18 cellular contexts compared by ENCODE assay signal in the genomic region with DNA sequence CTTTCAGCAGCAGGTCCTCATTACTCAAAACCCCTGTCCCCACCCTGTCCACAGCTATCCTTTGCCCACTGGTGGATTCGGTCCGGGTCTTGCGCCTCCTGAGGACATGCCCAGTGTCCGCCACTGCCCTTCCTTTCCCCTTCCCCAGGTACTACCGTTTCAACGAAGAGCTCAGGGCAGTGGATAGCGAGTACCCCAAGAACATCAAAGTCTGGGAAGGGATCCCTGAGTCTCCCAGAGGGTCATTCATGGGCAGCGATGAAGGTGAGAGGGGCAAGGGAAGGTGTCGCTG. TPM values are rescaled to one million over a fixed set of nuclear protein-coding genes. Genes with fewer than 3 reads are reported as not detected.
A peak's percentile ranks its signal among the peaks of the same experiment; 100 is the strongest.
DNase-seq lines count a peak whose midpoint lies in the region; ATAC-seq and TF ChIP-seq lines count a peak whose summit lies in the region.
"Had no signal": no experiment of that assay in that cellular context is flagged by ENCODE, and none has a peak within 500 bp of the region (broad histone marks: within the 10 kb centered on the region; RNA-seq: fewer than 3 reads in every experiment).

No MANE protein-coding gene starts in this region.

- TF ChIP-seq CTCF in HFFc6 (IDR thresholded peaks at IDR 0.05) (no peak), chondrocyte (IDR thresholded peaks at IDR 0.05) (no peak), nephron (IDR thresholded peaks at IDR 0.05; ENCODE audit: unreplicated experiment in 3 of 3) (no peak), tibial artery (IDR thresholded peaks at IDR 0.05) (no peak)
- no peak for TF ChIP-seq CTCF in CD4-positive, alpha-beta T cell (IDR thresholded peaks at IDR 0.05)

- peaks cover 8 to 81% (median 60%) of the 10 kb centered on the region in 4 donors for H3K4me1 ChIP-seq in tibial artery

- no peak for ATAC-seq in CD4-positive, alpha-beta T cell (ENCODE audit: poor library complexity)
- ATAC-seq in GM21447 (IDR thresholded peaks at IDR 0.05; ENCODE audit: unreplicated experiment): no peak

- H3K4me3 Mint-ChIP-seq in HFFc6 (no peak overlapping the region), chondrocyte (ENCODE audit: unreplicated experiment) (no peak overlapping the region), nephron (no peak overlapping the region), immature natural killer cell (no peak overlapping the region)
- no peak overlapping the region for H3K4me3 Mint-ChIP-seq in CD4-positive, alpha-beta T cell

- POLR2A ChIA-PET in CD4-positive, alpha-beta T cell (lab: Charles Lee): no interaction called here

- no peaks in the 10 kb centered on the region for H3K27me3 ChIP-seq in tibial artery
- H3K27me3 ChIP-seq in CD4-positive, alpha-beta T cell (ENCODE audit: control insufficient read depth, insufficient read depth, low read length): no peaks in the 10 kb centered on the region
- H3K27me3 ChIP-seq: MG63 had no signal

- intact Hi-C loops in tibial artery (cut with DNase I; ENCODE audit: low total_unique reads): no loop called here
- intact Hi-C loops in CD4-positive, alpha-beta T cell (cut with DNase I, micrococcal nuclease): no loop called here

- H3K27ac ChIP-seq in tibial artery: peak overlapping the region; percentile 92 to 97
- H3K27ac ChIP-seq in CD4-positive, alpha-beta T cell (ENCODE audit: low read depth, low read length): no peak overlapping the region
- H3K27ac ChIP-seq: C4-2B had no signal

- CTCF ChIA-PET in CD4-positive, alpha-beta T cell (lab: Charles Lee): interaction anchor here (1.1 kb wide), 1 partner anchor 70 kb away, joined by 3 read pairs; no protein-coding TSS in a partner anchor

- H3K9me3 Mint-ChIP-seq in HFFc6: no peaks in the 10 kb centered on the region
- H3K9me3 Mint-ChIP-seq in chondrocyte (ENCODE audit: low read depth): no peaks in the 10 kb centered on the region
- no peaks in the 10 kb centered on the region for H3K9me3 Mint-ChIP-seq in nephron
- H3K9me3 Mint-ChIP-seq in CD4-positive, alpha-beta T cell: no peaks in the 10 kb centered on the region
- peaks cover 0 to 2% (median 0%) of the 10 kb centered on the region in 6 donors for H3K9me3 Mint-ChIP-seq in immature natural killer cell

- peaks cover 56 to 63% (median 61%) of the 10 kb centered on the region in 3 donors for H3K36me3 ChIP-seq in tibial artery

- peak overlapping the region; percentile 63 for H3K27ac Mint-ChIP-seq in HFFc6
- peak overlapping the region; percentile 57 for H3K27ac Mint-ChIP-seq in chondrocyte (ENCODE audit: unreplicated experiment)
- peak overlapping the region in 2 of 3 experiments; percentile 82 to 92 for H3K27ac Mint-ChIP-seq in nephron
- no peak overlapping the region for H3K27ac Mint-ChIP-seq in CD4-positive, alpha-beta T cell
- H3K27ac Mint-ChIP-seq in immature natural killer cell: no peak overlapping the region

- H3K36me3 Mint-ChIP-seq in HFFc6 (ENCODE audit: low read depth) (peaks cover 36% of the 10 kb centered on the region), chondrocyte (ENCODE audit: low read depth) (peaks cover 44% of the 10 kb centered on the region), nephron (ENCODE audit: low read depth) (peaks cover 58% of the 10 kb centered on the region), immature natural killer cell (no peaks in the 10 kb centered on the region)
- no peaks in the 10 kb centered on the region for H3K36me3 Mint-ChIP-seq in CD4-positive, alpha-beta T cell (ENCODE audit: low read depth)

- peaks cover 2% of the 10 kb centered on the region for H3K27me3 Mint-ChIP-seq in HFFc6 (ENCODE audit: insufficient read depth)
- H3K27me3 Mint-ChIP-seq in chondrocyte (ENCODE audit: low read depth): no peaks in the 10 kb centered on the region
- H3K27me3 Mint-ChIP-seq in nephron (ENCODE audit: low read depth): no peaks in the 10 kb centered on the region
- H3K27me3 Mint-ChIP-seq in CD4-positive, alpha-beta T cell: peaks cover 27% of the 10 kb centered on the region
- H3K27me3 Mint-ChIP-seq in immature natural killer cell (ENCODE audit: low read depth in 3 of 3): peaks cover 6 to 13% (median 12%) of the 10 kb centered on the region in 3 donors

- H3K4me3 ChIP-seq in tibial artery: no peak overlapping the region
- H3K4me3 ChIP-seq: MG63 had no signal

- H3K4me1 Mint-ChIP-seq in HFFc6 (ENCODE audit: low read depth) (peaks cover 62% of the 10 kb centered on the region), chondrocyte (ENCODE audit: low read depth) (peaks cover 92% of the 10 kb centered on the region), nephron (peaks cover 49% of the 10 kb centered on the region), immature natural killer cell (no peaks in the 10 kb centered on the region)
- no peaks in the 10 kb centered on the region for H3K4me1 Mint-ChIP-seq in CD4-positive, alpha-beta T cell (ENCODE audit: low read depth)

- DNase-seq in HFFc6 (no peak), chondrocyte (ENCODE audit: low spot score) (peak; percentile 69), tibial artery (no peak), NK-92 (lab: John Stamatoyannopoulos, UW; ENCODE audit: unreplicated experiment) (no peak), immature natural killer cell (no peak)
- no peak for DNase-seq in CD4-positive, alpha-beta T cell
- DNase-seq: DMS 273 treated with DMSO at 0.1 percent for 48 hours, GF-D8, MG63, NCI-H1092, NCI-H146, NCI-H2081, NCI-H524 treated with DMSO at 0.1 percent for 48 hours, SHP77 treated with DMSO at 0.1 percent for 48 hours had no signal

- H3K9me3 ChIP-seq in tibial artery: no peaks in the 10 kb centered on the region
- H3K9me3 ChIP-seq in CD4-positive, alpha-beta T cell (ENCODE audit: control insufficient read depth, low read length): no peaks in the 10 kb centered on the region
- H3K9me3 ChIP-seq: MG63 had no signal

RNA-seq across cellular contexts. Expression of a gene that starts 8.7 kb away (rescaled TPM):
- total RNA-seq in HFFc6 (2021; fragmentation: NEBNext Ultra II Directional; extraction: Animal tissue kit (Norgen Biotek cat#: 25700)): 100 to 1,000 TPM; 284 to 322 (median 298) TPM
- 486 to 1,030 TPM (median 987 TPM) in 3 replicates for total RNA-seq in chondrocyte
- total RNA-seq in CD4-positive, alpha-beta T cell: 1 to 10 TPM; 2.6 to 2.9 TPM
- not detected for polyA plus RNA-seq in immature natural killer cell

RNA-seq across cellular contexts. Expression of a gene that starts 15.4 kb away (rescaled TPM):
- total RNA-seq in HFFc6 (2021; fragmentation: NEBNext Ultra II Directional; extraction: Animal tissue kit (Norgen Biotek cat#: 25700)): 100 to 1,000 TPM; 135 to 195 (median 167) TPM
- 71.5 to 93.2 TPM (median 74.7 TPM) in 3 replicates for total RNA-seq in chondrocyte
- 10 to 100 TPM; 27.6 to 29.4 TPM for total RNA-seq in CD4-positive, alpha-beta T cell
- 100 to 1,000 TPM in 2 of 3 donors, 10 to 100 TPM in 1; 56.8 to 188 (median 147) TPM for polyA plus RNA-seq in immature natural killer cell

RNA-seq across cellular contexts. Expression of a gene that starts 26.5 kb away (rescaled TPM):
- total RNA-seq in HFFc6 (2021; fragmentation: NEBNext Ultra II Directional; extraction: Animal tissue kit (Norgen Biotek cat#: 25700)): 100 to 1,000 TPM; 168 to 226 (median 186) TPM
- total RNA-seq in chondrocyte: 124 to 168 TPM (median 167 TPM) in 3 replicates
- total RNA-seq in CD4-positive, alpha-beta T cell: 10 to 100 TPM; 52.4 to 54.6 TPM
- polyA plus RNA-seq in immature natural killer cell: 100 to 1,000 TPM in 2 of 3 donors, 10 to 100 TPM in 1; 74.6 to 146 (median 136) TPM

RNA-seq across cellular contexts. Expression of a gene that starts 29.8 kb away (rescaled TPM):
- total RNA-seq in HFFc6 (2021; fragmentation: NEBNext Ultra II Directional; extraction: Animal tissue kit (Norgen Biotek cat#: 25700)): 1 to 10 TPM in 1 of 6 experiments, under 1 TPM in 5; 0.31 to 1.3 (median 0.56) TPM
- 0.46 to 1.5 TPM (median 1.5 TPM) in 3 replicates for total RNA-seq in chondrocyte
- total RNA-seq in CD4-positive, alpha-beta T cell: 1 to 10 TPM in 1 of 2 experiments, under 1 TPM in 1; 0.89 to 1.1 TPM
- polyA plus RNA-seq in immature natural killer cell: 1 to 10 TPM in 2 of 3 donors, under 1 TPM in 1; 0.67 to 5.8 (median 1.1) TPM

RNA-seq across cellular contexts. Expression of a gene that starts 38.0 kb away (rescaled TPM):
- total RNA-seq in HFFc6 (2021; fragmentation: NEBNext Ultra II Directional; extraction: Animal tissue kit (Norgen Biotek cat#: 25700)): under 1 TPM in 4 of 6 experiments, not detected in 2; 0.09 to 0.17 (median 0.14) TPM
- 0.10 TPM in 1 of 3 replicates, not detected in the others for total RNA-seq in chondrocyte
- 1 to 10 TPM; 9.2 to 9.4 TPM for total RNA-seq in CD4-positive, alpha-beta T cell
- polyA plus RNA-seq in immature natural killer cell: under 1 TPM; 0.22 to 0.74 (median 0.66) TPM
- total RNA-seq: A673 had no signal

Comparison
In these comparisons a context has a peak if more than half of its experiments do, and no peak if none do; other contexts are left out.
1. H3K27ac Mint-ChIP-seq: peak in HFFc6 (single experiment), chondrocyte (single experiment) and nephron (2 of 3); none in CD4-positive, alpha-beta T cell (single experiment) and immature natural killer cell (0 of 6).
2. RNA of a gene that starts 8.7 kb away (total RNA-seq): 486 to 1,030 TPM in chondrocyte and 284 to 322 TPM in HFFc6; 2.6 to 2.9 TPM in CD4-positive, alpha-beta T cell; every median in the first group is over 10 times any median in the second.